Comparison of ENCODE assay signal across 8 cellular contexts in genomic region chr11:1693327-1694063, GRCh38. TPM values are rescaled to one million over a fixed set of nuclear protein-coding genes. Genes with fewer than 3 reads are reported as not detected.
A peak's percentile ranks its signal among the peaks of the same experiment; 100 is the strongest.
DNase-seq lines count a peak whose midpoint lies in the region; ATAC-seq and TF ChIP-seq lines count a peak whose summit lies in the region.

No MANE protein-coding gene starts in this region.

- WGBS in transverse colon (ENCODE audit: low coverage in 1 of 2), 2 donors, result 3 to 18% methylated on average over 8 to 36 of the region's 37 CpGs

- H3K36me3 Mint-ChIP-seq in T-helper 1 cell treated with Interleukin-12 subunit alpha and Interleukin-12 subunit beta and Interleukin-4 antibody, amounts not matched to agents 30 μg/mL and 1 μg/mL, for 36 hours (ENCODE audit: low read depth), result no peaks in the 10 kb centered on the region

- TF ChIP-seq EP300 in transverse colon (IDR thresholded peaks at IDR 0.05; ENCODE audit: low read depth), result no peak

- TF ChIP-seq CTCF in left ventricle myocardium inferior (IDR thresholded peaks at IDR 0.05; ENCODE audit: borderline replicate concordance), result peak; percentile 94
- peak; percentile 90 to 94 (median 91) for TF ChIP-seq CTCF in transverse colon (IDR thresholded peaks at IDR 0.05)

- no peak for TF ChIP-seq POLR2A in transverse colon (IDR thresholded peaks at IDR 0.05)

- no peaks in the 10 kb centered on the region for H3K9me3 ChIP-seq in MG63
- no peaks in the 10 kb centered on the region for H3K9me3 ChIP-seq in left ventricle myocardium inferior (replicated peaks)
- H3K9me3 ChIP-seq in transverse colon, result no peaks in the 10 kb centered on the region

- peak; percentile 95 for DNase-seq in GM03348 (ENCODE audit: low spot score)
- peak; percentile 80 for DNase-seq in MG63
- DNase-seq in left ventricle myocardium inferior, result peak; percentile 85
- DNase-seq in posterior vena cava (ENCODE audit: low spot score), result peak; percentile 94
- DNase-seq in transverse colon, result peak; percentile 82

- intact Hi-C loops in left ventricle myocardium inferior (cut with micrococcal nuclease) (loop anchor here (2.0 to 10.0 kb wide), 2 partner anchors 139 to 461 kb away; no protein-coding TSS in a partner anchor), posterior vena cava (cut with DNase I) (loop anchor here (2.0 to 5.0 kb wide), 4 partner anchors 41 to 464 kb away; partner anchors contain the start of gene SYT8 (in 1 of the 2)), transverse colon (cut with DNase I; ENCODE audit: low total_unique reads) (loop anchor here (2.0 to 5.0 kb wide), 2 partner anchors 139 to 464 kb away; no protein-coding TSS in a partner anchor)

- H3K27me3 Mint-ChIP-seq in T-helper 1 cell treated with Interleukin-12 subunit alpha and Interleukin-12 subunit beta and Interleukin-4 antibody, amounts not matched to agents 30 μg/mL and 1 μg/mL, for 36 hours (ENCODE audit: low read depth), result peaks cover 28% of the 10 kb centered on the region

- H3K27ac ChIP-seq in angular gyrus (ENCODE audit: low read depth, low read length) (peak overlapping the region; percentile 68), left ventricle myocardium inferior (replicated peaks) (peak overlapping the region; percentile 77), transverse colon (peak overlapping the region in 3 of 4 donors; percentile 24 to 67 (median 42))

- H3K4me1 ChIP-seq in left ventricle myocardium inferior, result peaks cover 15% of the 10 kb centered on the region
- H3K4me1 ChIP-seq in transverse colon, result peaks cover 6 to 13% (median 11%) of the 10 kb centered on the region in 4 donors

- H3K9me3 Mint-ChIP-seq in T-helper 1 cell treated with Interleukin-12 subunit alpha and Interleukin-12 subunit beta and Interleukin-4 antibody, amounts not matched to agents 30 μg/mL and 1 μg/mL, for 36 hours, result peaks cover 4% of the 10 kb centered on the region

- no peaks in the 10 kb centered on the region for H3K36me3 ChIP-seq in MG63
- no peaks in the 10 kb centered on the region for H3K36me3 ChIP-seq in left ventricle myocardium inferior
- H3K36me3 ChIP-seq in transverse colon, result no peaks in the 10 kb centered on the region

- H3K27ac Mint-ChIP-seq in T-helper 1 cell treated with Interleukin-12 subunit alpha and Interleukin-12 subunit beta and Interleukin-4 antibody, amounts not matched to agents 30 μg/mL and 1 μg/mL, for 36 hours, result no peak overlapping the region

- ATAC-seq in GM18868 (IDR thresholded peaks at IDR 0.05; ENCODE audit: unreplicated experiment), result no peak

- in situ Hi-C loops in transverse colon (cut with MboI; ENCODE audit: low pct_ligation_motif_present in 1 of 4, low pct_unique_long_range_greater_than_20kb in 1 of 4, low sequenced_read_pairs in 3 of 4), result loop anchor here in 2 of 4 donors (25.0 kb wide), 1 partner anchor 469 kb away; the partner anchor contains the start of genes INS (in 2 of the 2) and TH (in 2 of the 2)

- H3K4me3 Mint-ChIP-seq in T-helper 1 cell treated with Interleukin-12 subunit alpha and Interleukin-12 subunit beta and Interleukin-4 antibody, amounts not matched to agents 30 μg/mL and 1 μg/mL, for 36 hours, result peak overlapping the region; percentile 80

- peaks cover 5% of the 10 kb centered on the region for H3K4me1 Mint-ChIP-seq in T-helper 1 cell treated with Interleukin-12 subunit alpha and Interleukin-12 subunit beta and Interleukin-4 antibody, amounts not matched to agents 30 μg/mL and 1 μg/mL, for 36 hours (ENCODE audit: low read depth)

- H3K4me3 ChIP-seq in MG63, result peak overlapping the region; percentile 46
- peak overlapping the region; percentile 61 for H3K4me3 ChIP-seq in left ventricle myocardium inferior
- peak overlapping the region; percentile 12 to 55 (median 17) for H3K4me3 ChIP-seq in transverse colon

- no peaks in the 10 kb centered on the region for H3K27me3 ChIP-seq in MG63
- peaks cover 17% of the 10 kb centered on the region for H3K27me3 ChIP-seq in left ventricle myocardium inferior (ENCODE audit: low read depth)
- H3K27me3 ChIP-seq in transverse colon, result peaks cover 13% of the 10 kb centered on the region

RNA-seq across cellular contexts. Expression of gene KRTAP5-6, which starts 3.5 kb away (rescaled TPM):
- total RNA-seq in MG63 (2014; rRNA removed; shearing (Covaris generic); ENCODE audit: low replicate concordance), result not detected in 2 replicates
- total RNA-seq in left ventricle myocardium inferior (not detected), posterior vena cava (not detected), transverse colon (not detected)

RNA-seq across cellular contexts. Expression of gene IFITM10, which starts 56.9 kb away (rescaled TPM):
- 0.03 and 1.8 TPM in 2 replicates for total RNA-seq in MG63 (2014; rRNA removed; shearing (Covaris generic); ENCODE audit: low replicate concordance)
- total RNA-seq in left ventricle myocardium inferior, result 0.58 TPM
- total RNA-seq in posterior vena cava, result 1 to 10 TPM; 1.4 to 2.4 TPM
- 10 to 100 TPM in 1 of 4 donors, 1 to 10 TPM in 2, under 1 TPM in 1; 0.68 to 13.5 (median 1.3) TPM for total RNA-seq in transverse colon
